8 cellular contexts compared by ENCODE assay signal in the genomic region with DNA sequence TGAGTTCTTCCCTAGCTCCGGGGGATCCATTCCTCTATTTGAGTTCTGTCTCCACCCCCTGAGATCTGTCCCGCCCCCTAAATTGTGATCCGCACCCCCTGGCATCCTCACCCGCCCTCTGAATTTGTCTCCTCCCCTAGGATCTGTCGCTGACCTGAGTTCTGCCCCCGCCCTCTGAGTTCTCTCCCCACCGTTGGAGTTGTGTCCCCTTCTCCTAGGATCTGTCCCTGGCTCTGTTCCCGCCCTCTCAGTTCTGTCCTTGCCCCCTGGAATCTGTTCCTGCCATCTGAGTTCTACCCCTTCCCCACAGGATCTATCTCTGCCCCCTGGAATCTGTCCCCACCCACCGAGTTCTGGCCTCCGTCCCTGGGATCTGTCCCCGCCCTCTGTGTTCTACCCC. TPM values are rescaled to one million over a fixed set of nuclear protein-coding genes. Genes with fewer than 3 reads are reported as not detected.
DNase-seq lines count a peak whose midpoint lies in the region; ATAC-seq and TF ChIP-seq lines count a peak whose summit lies in the region.

No MANE protein-coding gene starts in this region.

- H3K4me3 ChIP-seq in iPS DF 6.9 (ENCODE audit: low read length) = peak overlapping the region; percentile 23; the same call in 1 of the 2 replicates
- peak overlapping the region in 3 of 4 donors; percentile 57 to 67 (median 60) for H3K4me3 ChIP-seq in upper lobe of left lung

- peaks cover 7% of the 10 kb centered on the region for H3K36me3 ChIP-seq in iPS DF 6.9 (ENCODE audit: control insufficient read depth, insufficient read depth, low read length)
- peaks cover 0 to 14% (median 7%) of the 10 kb centered on the region in 4 donors for H3K36me3 ChIP-seq in upper lobe of left lung

- POLR2A ChIA-PET in WTC11 (lab: Charles Lee) = interaction anchor here (1.1 to 1.5 kb wide), 5 partner anchors 9 to 79 kb away, joined by 3 to 4 read pairs (median 3); partner anchors contain the start of genes DKKL1 and PIH1D1

- H3K4me1 ChIP-seq in iPS DF 6.9 (ENCODE audit: control insufficient read depth, insufficient read depth, low read length) (no peaks in the 10 kb centered on the region; the same call in 1 of the 2 replicates), upper lobe of left lung (peaks cover 8 to 23% (median 16%) of the 10 kb centered on the region in 4 donors)

- TF ChIP-seq CTCF in WTC11 (IDR thresholded peaks at IDR 0.05) = no peak
- no peak for TF ChIP-seq CTCF in upper lobe of left lung (IDR thresholded peaks at IDR 0.05)

- H3K9me3 Mint-ChIP-seq in WTC11 = no peaks in the 10 kb centered on the region

- TF ChIP-seq EP300 in upper lobe of left lung (IDR thresholded peaks at IDR 0.05) = no peak

- peaks cover 50% of the 10 kb centered on the region for H3K27me3 Mint-ChIP-seq in WTC11 (ENCODE audit: low read depth)

- H3K9me3 ChIP-seq in iPS DF 6.9 (ENCODE audit: control insufficient read depth, insufficient read depth, low read length) (no peaks in the 10 kb centered on the region), upper lobe of left lung (no peaks in the 10 kb centered on the region)

- H3K27me3 ChIP-seq in iPS DF 6.9 (ENCODE audit: control insufficient read depth, insufficient read depth, low read length) (peaks cover 21% of the 10 kb centered on the region; the same call in 1 of the 2 replicates), upper lobe of left lung (peaks cover 0 to 28% (median 12%) of the 10 kb centered on the region in 4 donors)

- H3K27ac ChIP-seq in iPS DF 6.9 (ENCODE audit: low read length) = no peak overlapping the region
- H3K27ac ChIP-seq in upper lobe of left lung = peak overlapping the region in 2 of 4 donors; percentile 76 to 79

- peak; percentile 0 for ATAC-seq in WTC11
- ATAC-seq in upper lobe of left lung (ENCODE audit: low FRiP score in 2 of 2) = peak in 1 of 2 donors; percentile 34
- no peak for ATAC-seq in GM19023 (IDR thresholded peaks at IDR 0.05; ENCODE audit: unreplicated experiment)
- ATAC-seq in HG02763 (IDR thresholded peaks at IDR 0.05; ENCODE audit: unreplicated experiment) = no peak

- H3K4me3 Mint-ChIP-seq in WTC11 = peak overlapping the region; percentile 63

- no CpG with 5 or more reads among the region's 11 CpGs for WGBS in iPS DF 6.9 (ENCODE audit: insufficient coverage, insufficient read length)
- 2 to 12% methylated on average over 11 of the region's 11 CpGs for WGBS in upper lobe of left lung, 2 donors

- peaks cover 24% of the 10 kb centered on the region for H3K4me1 Mint-ChIP-seq in WTC11

- H3K27ac Mint-ChIP-seq in WTC11 = peak overlapping the region; percentile 81; the same call in 1 of the 2 replicates

- CTCF ChIA-PET in WTC11 (lab: Charles Lee) = interaction anchor here (0.6 to 2.8 kb wide), 30 partner anchors 10 to 244 kb away, joined by 3 to 34 read pairs (median 7); partner anchors contain the start of genes ALDH16A1, DKKL1, GFY and PIH1D1

- peaks cover 6% of the 10 kb centered on the region for H3K36me3 Mint-ChIP-seq in WTC11

- TF ChIP-seq POLR2A in upper lobe of left lung (IDR thresholded peaks at IDR 0.05) = no peak

- peak; percentile 47 for DNase-seq in stimulated activated CD4-positive, alpha-beta T cell treated with anti-CD3 and anti-CD28 coated beads, Interleukin-15, amount 100 ng/mL, for 24 hours
- DNase-seq in stimulated activated CD4-positive, alpha-beta T cell treated with anti-CD3 and anti-CD28 coated beads, Interleukin-2, amount 100 ng/mL, for 48 hours = no peak
- DNase-seq in WTC11 (ENCODE audit: low spot score) (peak; percentile 67), iPS DF 6.9 (ENCODE audit: low read depth, low spot score) (no peak), upper lobe of left lung (no peak), NCI-H748 treated with DMSO at 0.1 percent for 48 hours (lab: John Stamatoyannopoulos, UW) (no peak)

TF ChIP-seq in WTC11, 78 proteins besides CTCF, POLR2A, EP300 and RAD21:
- TF ChIP-seq TEAD1 (CRISPR knock-in tag; IDR thresholded peaks at IDR 0.05) (0 out of 2 replicates have a peak, but pooled peaks have one; percentile 23), NFE2L1 (CRISPR knock-in tag; IDR thresholded peaks at IDR 0.05) (no peak)

RNA-seq across cellular contexts. Expression of gene SLC17A7, which starts 1.0 kb away (rescaled TPM):
- total RNA-seq in WTC11 (2021) = 1.6 to 2.8 TPM (median 2.1 TPM) in 3 replicates
- 1 to 10 TPM in 2 of 6 donors, under 1 TPM in 3, not detected in 1; 0.37 to 2.1 (median 0.78) TPM for total RNA-seq in upper lobe of left lung

RNA-seq across cellular contexts. Expression of gene PIH1D1, which starts 9.3 kb away (rescaled TPM):
- total RNA-seq in WTC11 (2021) (153 to 170 TPM (median 156 TPM) in 3 replicates), upper lobe of left lung (100 to 1,000 TPM in 1 of 6 donors, 10 to 100 TPM in 5; 59.5 to 120 (median 72.8) TPM)

RNA-seq across cellular contexts. Expression of gene ALDH16A1, which starts 10.7 kb away (rescaled TPM):
- total RNA-seq in WTC11 (2021) (44.3 to 53.6 TPM (median 52.6 TPM) in 3 replicates), upper lobe of left lung (100 to 1,000 TPM in 1 of 6 donors, 10 to 100 TPM in 5; 26.3 to 111 (median 48.2) TPM)

RNA-seq across cellular contexts. Expression of gene GFY, which starts 17.2 kb away (rescaled TPM):
- total RNA-seq in WTC11 (2021) (0.85 to 1.4 TPM (median 0.87 TPM) in 3 replicates), upper lobe of left lung (not detected)

RNA-seq across cellular contexts. Expression of gene PTH2, which starts 19.1 kb away (rescaled TPM):
- total RNA-seq in WTC11 (2021) (1.0 to 1.7 TPM (median 1.5 TPM) in 3 replicates), upper lobe of left lung (not detected)

Comparison
In these comparisons a context has a peak if more than half of its experiments do, and no peak if none do; other contexts are left out.
1. DNase-seq: peak in stimulated activated CD4-positive, alpha-beta T cell treated with anti-CD3 and anti-CD28 coated beads, Interleukin-15, amount 100 ng/mL, for 24 hours (single experiment) and WTC11 (single experiment); none in stimulated activated CD4-positive, alpha-beta T cell treated with anti-CD3 and anti-CD28 coated beads, Interleukin-2, amount 100 ng/mL, for 48 hours (0 of 2), iPS DF 6.9 (single experiment), upper lobe of left lung (0 of 2) and NCI-H748 treated with DMSO at 0.1 percent for 48 hours (single experiment).